In the genomic region with DNA sequence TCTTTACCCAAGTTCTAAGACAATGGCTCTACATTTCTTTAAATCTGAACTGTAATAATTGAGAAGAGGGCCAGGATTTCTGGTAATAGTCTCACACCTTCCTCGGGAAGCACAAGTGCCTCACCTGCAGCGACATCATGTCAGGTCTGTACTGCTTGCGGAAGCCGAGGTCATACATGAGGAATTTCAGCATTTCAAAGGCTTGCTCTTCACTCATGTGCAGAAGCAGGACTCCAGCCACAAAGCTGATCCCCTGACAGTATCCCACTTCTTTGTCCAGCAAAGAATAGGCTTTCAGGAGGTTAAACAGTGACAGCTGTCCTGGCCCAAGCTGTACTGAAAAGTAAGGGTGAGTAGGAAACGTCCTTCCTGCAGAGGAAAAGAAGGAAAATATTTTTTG, we compare ENCODE assay signal across 27 cellular contexts.
DNase-seq lines count a peak whose midpoint lies in the region; ATAC-seq and TF ChIP-seq lines count a peak whose summit lies in the region.
"Had no signal": no experiment of that assay in that cellular context is flagged by ENCODE, and none has a peak within 500 bp of the region (broad histone marks: within the 10 kb centered on the region; RNA-seq: fewer than 3 reads in every experiment).

No MANE protein-coding gene starts in this region.

- H4K8ac ChIP-seq in neuronal stem cell (ENCODE audit: low read depth, low read length), result no peak overlapping the region

- H2BK12ac ChIP-seq in neuronal stem cell (ENCODE audit: low read length), result no peak overlapping the region

- no peaks in the 10 kb centered on the region for H3K27me3 Mint-ChIP-seq in activated CD8-positive, alpha-beta T cell treated with anti-CD3 and anti-CD28 coated beads for 36 hours
- no peaks in the 10 kb centered on the region for H3K27me3 Mint-ChIP-seq in activated CD8-positive, alpha-beta T cell treated with anti-CD3 and anti-CD28 coated beads, Interleukin-2, amount 10 ng/mL, durations not matched to agents 7 days and 5 days (ENCODE audit: low read depth)
- H3K27me3 Mint-ChIP-seq in endodermal cell (ENCODE audit: insufficient read depth), result peaks cover 55% of the 10 kb centered on the region
- H3K27me3 Mint-ChIP-seq: CD8-positive, alpha-beta memory T cell; effector memory CD8-positive, alpha-beta T cell; type B pancreatic cell had no signal

- no peak overlapping the region for H2AK5ac ChIP-seq in neuronal stem cell (ENCODE audit: low read depth, low read length)

- no peak overlapping the region for H3K4me2 ChIP-seq in neuronal stem cell (ENCODE audit: insufficient read depth, low read length, poor library complexity, severe bottlenecking)

- H3K14ac ChIP-seq in neuronal stem cell (ENCODE audit: low read length), result no peak overlapping the region

- H3K4me1 Mint-ChIP-seq in activated CD8-positive, alpha-beta T cell treated with anti-CD3 and anti-CD28 coated beads for 36 hours (ENCODE audit: low read depth), result peaks cover 58% of the 10 kb centered on the region
- H3K4me1 Mint-ChIP-seq in activated CD8-positive, alpha-beta T cell treated with anti-CD3 and anti-CD28 coated beads, Interleukin-2, amount 10 ng/mL, durations not matched to agents 7 days and 5 days (ENCODE audit: low read depth), result peaks cover 18% of the 10 kb centered on the region
- peaks cover 29% of the 10 kb centered on the region for H3K4me1 Mint-ChIP-seq in endodermal cell

- no peak overlapping the region for H4K91ac ChIP-seq in neuronal stem cell (ENCODE audit: low read depth, low read length, poor library complexity)

- no peak overlapping the region for H3K4me3 ChIP-seq in endodermal cell (ENCODE audit: low read length)
- H3K4me3 ChIP-seq in neuronal stem cell (ENCODE audit: low read length in 2 of 2), result no peak overlapping the region
- H3K4me3 ChIP-seq: adrenal gland had no signal

- intact Hi-C loops in activated CD8-positive, alpha-beta T cell treated with anti-CD3 and anti-CD28 coated beads for 36 hours (cut with micrococcal nuclease), result no loop called here

- no peak overlapping the region for H3K23ac ChIP-seq in neuronal stem cell (ENCODE audit: low read depth, low read length, poor library complexity)

- ATAC-seq in activated CD8-positive, alpha-beta T cell treated with anti-CD3 and anti-CD28 coated beads for 36 hours, result no peak
- ATAC-seq in activated CD8-positive, alpha-beta T cell treated with anti-CD3 and anti-CD28 coated beads, Interleukin-2, amount 10 ng/mL, durations not matched to agents 7 days and 5 days, result no peak
- ATAC-seq in GM21390 (IDR thresholded peaks at IDR 0.05; ENCODE audit: unreplicated experiment), result no peak
- no peak for ATAC-seq in activated naive CD4-positive, alpha-beta T cell treated with anti-CD3 and anti-CD28 coated beads, Interleukin-2, amount 50 U/mL, for 72 hours
- ATAC-seq: effector memory CD8-positive, alpha-beta T cell; esophagus mucosa; foreskin keratinocyte; left ventricle myocardium superior had no signal

- H3K27ac ChIP-seq in endodermal cell (ENCODE audit: low read depth, low read length), result no peak overlapping the region
- no peak overlapping the region for H3K27ac ChIP-seq in neuronal stem cell (replicated peaks; ENCODE audit: low read length)
- H3K27ac ChIP-seq: adrenal gland, foreskin keratinocyte, RWPE1 had no signal

- DNase-seq in activated CD8-positive, alpha-beta T cell treated with anti-CD3 and anti-CD28 coated beads for 36 hours, result no peak
- no peak for DNase-seq in activated CD8-positive, alpha-beta T cell treated with anti-CD3 and anti-CD28 coated beads, Interleukin-2, amount 10 ng/mL, durations not matched to agents 7 days and 5 days
- DNase-seq in LHCN-M2 (ENCODE audit: low read depth) (peak; percentile 6), endodermal cell (peak; percentile 55), neuronal stem cell (ENCODE audit: low spot score) (peak; percentile 27)
- no peak for DNase-seq in activated naive CD4-positive, alpha-beta T cell (lab: John Stamatoyannopoulos, UW)
- no peak for DNase-seq in activated naive CD4-positive, alpha-beta T cell treated with anti-CD3 and anti-CD28 coated beads, Interleukin-2, amount 50 U/mL, for 72 hours (ENCODE audit: low spot score in 2 of 2)
- DNase-seq: activated CD4-positive, alpha-beta T cell treated with anti-CD3 and anti-CD28 coated beads for 48 hours; activated effector memory CD4-positive, alpha-beta T cell treated with anti-CD3 and anti-CD28 coated beads, Interleukin-2, amount 50 U/mL, for 16 hours; adrenal gland; CD8-positive, alpha-beta memory T cell; effector memory CD8-positive, alpha-beta T cell; foreskin keratinocyte; GF-D8; HCEC 1CT; left ventricle myocardium superior; NCI-H1092; NCI-H187 treated with DMSO at 0.1 percent for 48 hours; NCI-H226; NCI-H748 treated with DMSO at 0.1 percent for 48 hours; nucleus accumbens; stimulated activated CD8-positive, alpha-beta memory T cell treated with anti-CD3 and anti-CD28 coated beads, Interleukin-4, amount 100 ng/mL, for 48 hours had no signal

- no peak overlapping the region for H2BK5ac ChIP-seq in neuronal stem cell (ENCODE audit: low read length)

- CTCF ChIA-PET in activated CD8-positive, alpha-beta T cell treated with anti-CD3 and anti-CD28 coated beads for 36 hours (lab: Charles Lee), result no interaction called here
- CTCF ChIA-PET in activated CD8-positive, alpha-beta T cell treated with anti-CD3 and anti-CD28 coated beads, Interleukin-2, amount 10 ng/mL, durations not matched to agents 7 days and 5 days (lab: Charles Lee), result no interaction called here

- H3K36me3 ChIP-seq in endodermal cell (ENCODE audit: control insufficient read depth, insufficient read depth, low read length), result no peaks in the 10 kb centered on the region
- H3K36me3 ChIP-seq in neuronal stem cell (replicated peaks in 1 of 2; ENCODE audit: control insufficient read depth in 2 of 2, insufficient read depth in 2 of 2, low read length in 2 of 2), result no peaks in the 10 kb centered on the region

- no peak overlapping the region for H3K4me3 Mint-ChIP-seq in activated CD8-positive, alpha-beta T cell treated with anti-CD3 and anti-CD28 coated beads for 36 hours
- H3K4me3 Mint-ChIP-seq in activated CD8-positive, alpha-beta T cell treated with anti-CD3 and anti-CD28 coated beads, Interleukin-2, amount 10 ng/mL, durations not matched to agents 7 days and 5 days, result no peak overlapping the region
- no peak overlapping the region for H3K4me3 Mint-ChIP-seq in endodermal cell
- H3K4me3 Mint-ChIP-seq: CD8-positive, alpha-beta memory T cell; effector memory CD8-positive, alpha-beta T cell; type B pancreatic cell had no signal

- peaks cover 89% of the 10 kb centered on the region for H3K27me3 ChIP-seq in endodermal cell (ENCODE audit: control insufficient read depth, insufficient read depth, low read length, poor library complexity, severe bottlenecking)
- no peaks in the 10 kb centered on the region for H3K27me3 ChIP-seq in neuronal stem cell (ENCODE audit: control insufficient read depth in 3 of 3, insufficient read depth in 3 of 3, low read depth in 1 of 3, low read length in 3 of 3)
- H3K27me3 ChIP-seq: adrenal gland, foreskin keratinocyte had no signal

- peaks cover 57% of the 10 kb centered on the region for H3K36me3 Mint-ChIP-seq in activated CD8-positive, alpha-beta T cell treated with anti-CD3 and anti-CD28 coated beads for 36 hours (ENCODE audit: low read depth)
- peaks cover 31% of the 10 kb centered on the region for H3K36me3 Mint-ChIP-seq in activated CD8-positive, alpha-beta T cell treated with anti-CD3 and anti-CD28 coated beads, Interleukin-2, amount 10 ng/mL, durations not matched to agents 7 days and 5 days (ENCODE audit: low read depth)
- H3K36me3 Mint-ChIP-seq in endodermal cell (ENCODE audit: low read depth), result no peaks in the 10 kb centered on the region
- peaks cover 0 to 26% of the 10 kb centered on the region in 2 donors for H3K36me3 Mint-ChIP-seq in activated naive CD4-positive, alpha-beta T cell treated with anti-CD3 and anti-CD28 coated beads, Interleukin-2, amount 50 U/mL, for 72 hours

- H3K9ac ChIP-seq in endodermal cell (ENCODE audit: extremely low read depth, low read length, poor library complexity, severe bottlenecking) (no peak overlapping the region), neuronal stem cell (ENCODE audit: low read depth, low read length, poor library complexity) (no peak overlapping the region)

- no peaks in the 10 kb centered on the region for H3K9me3 Mint-ChIP-seq in activated CD8-positive, alpha-beta T cell treated with anti-CD3 and anti-CD28 coated beads for 36 hours
- H3K9me3 Mint-ChIP-seq in activated CD8-positive, alpha-beta T cell treated with anti-CD3 and anti-CD28 coated beads, Interleukin-2, amount 10 ng/mL, durations not matched to agents 7 days and 5 days (ENCODE audit: insufficient read depth), result no peaks in the 10 kb centered on the region
- no peaks in the 10 kb centered on the region for H3K9me3 Mint-ChIP-seq in endodermal cell
- H3K9me3 Mint-ChIP-seq in activated naive CD4-positive, alpha-beta T cell treated with anti-CD3 and anti-CD28 coated beads, Interleukin-2, amount 50 U/mL, for 72 hours, result no peaks in the 10 kb centered on the region
- H3K9me3 Mint-ChIP-seq: CD8-positive, alpha-beta memory T cell; effector memory CD8-positive, alpha-beta T cell; T-helper 2 cell treated with Interferon-gamma antibody and Interleukin-4, amounts not matched to agents 5 μg/mL and 100 μg/mL, for 36 hours; type B pancreatic cell had no signal

- H3K4ac ChIP-seq in neuronal stem cell (ENCODE audit: low read length), result no peak overlapping the region

- peak overlapping the region; percentile 15 for H2AFZ ChIP-seq in neuronal stem cell (ENCODE audit: low read length)

- H3K27ac Mint-ChIP-seq in activated CD8-positive, alpha-beta T cell treated with anti-CD3 and anti-CD28 coated beads for 36 hours, result peak overlapping the region; percentile 89
- no peak overlapping the region for H3K27ac Mint-ChIP-seq in activated CD8-positive, alpha-beta T cell treated with anti-CD3 and anti-CD28 coated beads, Interleukin-2, amount 10 ng/mL, durations not matched to agents 7 days and 5 days
- peak overlapping the region; percentile 14 for H3K27ac Mint-ChIP-seq in endodermal cell
- peak overlapping the region in 1 of 2 donors; percentile 6 for H3K27ac Mint-ChIP-seq in activated naive CD4-positive, alpha-beta T cell treated with anti-CD3 and anti-CD28 coated beads, Interleukin-2, amount 50 U/mL, for 72 hours
- H3K27ac Mint-ChIP-seq: effector memory CD8-positive, alpha-beta T cell; type B pancreatic cell had no signal

- H2BK120ac ChIP-seq in neuronal stem cell (ENCODE audit: low read depth, low read length), result no peak overlapping the region

- POLR2A ChIA-PET in activated CD8-positive, alpha-beta T cell treated with anti-CD3 and anti-CD28 coated beads for 36 hours (lab: Charles Lee), result no interaction called here
- POLR2A ChIA-PET in activated CD8-positive, alpha-beta T cell treated with anti-CD3 and anti-CD28 coated beads, Interleukin-2, amount 10 ng/mL, durations not matched to agents 7 days and 5 days (lab: Charles Lee), result no interaction called here

- peaks cover 4% of the 10 kb centered on the region for H3K4me1 ChIP-seq in endodermal cell (ENCODE audit: control insufficient read depth, insufficient read depth, low read length)
- peaks cover 4 to 11% of the 10 kb centered on the region in 2 donors for H3K4me1 ChIP-seq in neuronal stem cell (ENCODE audit: control insufficient read depth in 2 of 2, insufficient read depth in 1 of 2, low read depth in 1 of 2, low read length in 2 of 2)
- H3K4me1 ChIP-seq: foreskin keratinocyte had no signal

- H3K18ac ChIP-seq in neuronal stem cell (ENCODE audit: low read length), result no peak overlapping the region

- H3K79me1 ChIP-seq in neuronal stem cell (ENCODE audit: low read depth, low read length), result no peaks in the 10 kb centered on the region

- H2BK15ac ChIP-seq in neuronal stem cell (ENCODE audit: low read length), result no peak overlapping the region

- H3K9me3 ChIP-seq in endodermal cell (ENCODE audit: control insufficient read depth, low read length) (no peaks in the 10 kb centered on the region), neuronal stem cell (replicated peaks in 1 of 2; ENCODE audit: control insufficient read depth in 2 of 2, insufficient read depth in 1 of 2, low read depth in 1 of 2, low read length in 2 of 2) (no peaks in the 10 kb centered on the region)
- H3K9me3 ChIP-seq: adrenal gland had no signal

- WGBS in endodermal cell (ENCODE audit: insufficient coverage in 1 of 2, insufficient read length in 1 of 2), 2 experiments, result 73 to 80% methylated on average over 5 of the region's 5 CpGs
- WGBS in neuronal stem cell (ENCODE audit: extremely low coverage in 2 of 2, insufficient read length in 2 of 2, insufficient replicate concordance in 1 of 2), 2 donors, result no CpG with 5 or more reads among the region's 5 CpGs

- TF ChIP-seq CTCF in activated CD8-positive, alpha-beta T cell treated with anti-CD3 and anti-CD28 coated beads for 36 hours (IDR thresholded peaks at IDR 0.05), result no peak
- no peak for TF ChIP-seq CTCF in endodermal cell (conservative IDR thresholded peaks at IDR 0.05)

Comparison
In these comparisons a context has a peak if more than half of its experiments do, and no peak if none do; other contexts are left out.
1. DNase-seq: peak in LHCN-M2 (single experiment), endodermal cell (single experiment) and neuronal stem cell (single experiment); none in activated CD8-positive, alpha-beta T cell treated with anti-CD3 and anti-CD28 coated beads for 36 hours (single experiment), activated CD8-positive, alpha-beta T cell treated with anti-CD3 and anti-CD28 coated beads, Interleukin-2, amount 10 ng/mL, durations not matched to agents 7 days and 5 days (single experiment), activated naive CD4-positive, alpha-beta T cell (0 of 4) and activated naive CD4-positive, alpha-beta T cell treated with anti-CD3 and anti-CD28 coated beads, Interleukin-2, amount 50 U/mL, for 72 hours (0 of 2).